21 cellular contexts compared by ENCODE assay signal in the genomic region with DNA sequence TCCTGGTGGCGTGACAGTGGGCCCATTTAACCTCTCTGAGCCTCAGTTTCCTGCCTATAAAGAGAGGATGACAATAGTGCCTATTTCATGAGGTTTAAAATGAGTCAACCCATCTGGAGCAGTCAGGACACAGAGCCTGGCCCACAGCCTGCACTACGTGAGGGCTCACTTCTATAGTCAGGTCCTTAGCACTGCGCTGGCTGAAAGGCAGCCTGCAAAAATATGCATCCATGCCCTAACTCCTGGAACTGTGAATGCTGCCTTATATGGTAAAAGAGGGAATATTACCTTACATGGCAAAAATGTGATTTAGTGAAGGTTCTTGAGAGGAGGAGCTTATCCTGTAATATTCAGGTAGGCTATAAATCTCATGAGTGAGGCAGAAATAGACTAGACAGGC.
DNase-seq lines count a peak whose midpoint lies in the region; ATAC-seq and TF ChIP-seq lines count a peak whose summit lies in the region.
"Had no signal": no experiment of that assay in that cellular context is flagged by ENCODE, and none has a peak within 500 bp of the region (broad histone marks: within the 10 kb centered on the region; RNA-seq: fewer than 3 reads in every experiment).

No MANE protein-coding gene starts in this region.

- peaks cover 16 to 47% (median 41%) of the 10 kb centered on the region in 10 experiments for H3K4me1 ChIP-seq in BLaER1 treated with 17β-estradiol and CSF1 and Interleukin-3, amounts not matched to agents 10 nM and 100 nM
- H3K4me1 ChIP-seq: breast epithelium, heart right ventricle, uterus had no signal

- H3K27ac ChIP-seq in BLaER1 treated with 17β-estradiol and CSF1 and Interleukin-3, amounts not matched to agents 10 nM and 100 nM: peak overlapping the region in 7 of 11 experiments; percentile 9 to 75 (median 70); a peak in 13 of 22 replicates
- peak overlapping the region in 41 of 59 donors; percentile 2 to 83 (median 53) for H3K27ac ChIP-seq in dorsolateral prefrontal cortex
- H3K27ac ChIP-seq: breast epithelium, heart right ventricle, SK-N-MC, uterus had no signal

- peak overlapping the region in 2 of 3 experiments; percentile 16 to 36 for H3K27ac Mint-ChIP-seq in nephron
- H3K27ac Mint-ChIP-seq: activated B cell treated with CpG ODN at 0.5 μM for 24 hours; activated naive CD8-positive, alpha-beta T cell treated with anti-CD3 and anti-CD28 coated beads, Interleukin-2, amount 50 U/mL, for 24 hours; CD4-positive, CD25-positive, alpha-beta regulatory T cell had no signal

- H3K9me3 ChIP-seq in BLaER1 treated with 17β-estradiol and CSF1 and Interleukin-3, amounts not matched to agents 10 nM and 100 nM (replicated peaks in 1 of 11): no peaks in the 10 kb centered on the region
- no peaks in the 10 kb centered on the region for H3K9me3 ChIP-seq in MG63
- H3K9me3 ChIP-seq: breast epithelium, heart right ventricle, uterus had no signal

- H3K36me3 ChIP-seq in BLaER1 treated with 17β-estradiol and CSF1 and Interleukin-3, amounts not matched to agents 10 nM and 100 nM: no peaks in the 10 kb centered on the region
- no peaks in the 10 kb centered on the region for H3K36me3 ChIP-seq in MG63
- H3K36me3 ChIP-seq: breast epithelium, heart right ventricle, uterus had no signal

- ATAC-seq in GM21390 (IDR thresholded peaks at IDR 0.05; ENCODE audit: unreplicated experiment) (no peak), GM18511 (IDR thresholded peaks at IDR 0.05; ENCODE audit: unreplicated experiment) (no peak)
- ATAC-seq: activated naive CD8-positive, alpha-beta T cell treated with anti-CD3 and anti-CD28 coated beads, Interleukin-2, amount 50 U/mL, for 24 hours; heart right ventricle; left ventricle myocardium superior had no signal

- H3K4me2 ChIP-seq in BLaER1 treated with 17β-estradiol and CSF1 and Interleukin-3, amounts not matched to agents 10 nM and 100 nM: peak overlapping the region in 10 of 11 experiments; percentile 4 to 88 (median 82); a peak in 20 of 22 replicates

- H3K9me3 Mint-ChIP-seq in nephron: no peaks in the 10 kb centered on the region
- H3K9me3 Mint-ChIP-seq: activated B cell treated with CpG ODN at 0.5 μM for 24 hours; activated naive CD8-positive, alpha-beta T cell treated with anti-CD3 and anti-CD28 coated beads, Interleukin-2, amount 50 U/mL, for 24 hours had no signal

- no peak overlapping the region for H3K4me3 ChIP-seq in BLaER1 treated with 17β-estradiol and CSF1 and Interleukin-3, amounts not matched to agents 10 nM and 100 nM
- H3K4me3 ChIP-seq in MG63 (no peak overlapping the region), dorsolateral prefrontal cortex (no peak overlapping the region)
- H3K4me3 ChIP-seq: breast epithelium, heart right ventricle, SK-N-MC, uterus had no signal

- peaks cover 12% of the 10 kb centered on the region for H3K27me3 Mint-ChIP-seq in nephron (ENCODE audit: low read depth)

- intact Hi-C loops in dorsolateral prefrontal cortex (cut with DNase I): no loop called here

- H3K4me3 Mint-ChIP-seq in nephron: no peak overlapping the region
- H3K4me3 Mint-ChIP-seq: activated B cell treated with CpG ODN at 0.5 μM for 24 hours; activated naive CD8-positive, alpha-beta T cell treated with anti-CD3 and anti-CD28 coated beads, Interleukin-2, amount 50 U/mL, for 24 hours; CD4-positive, CD25-positive, alpha-beta regulatory T cell had no signal

- H3K4me1 Mint-ChIP-seq in nephron: peaks cover 5% of the 10 kb centered on the region
- H3K4me1 Mint-ChIP-seq: activated B cell treated with CpG ODN at 0.5 μM for 24 hours; activated naive CD8-positive, alpha-beta T cell treated with anti-CD3 and anti-CD28 coated beads, Interleukin-2, amount 50 U/mL, for 24 hours; CD4-positive, CD25-positive, alpha-beta regulatory T cell had no signal

- TF ChIP-seq CTCF in dorsolateral prefrontal cortex (IDR thresholded peaks at IDR 0.05 in 54 of 56, conservative IDR thresholded peaks at IDR 0.05 in 2 of 56; ENCODE audit: low read depth in 1 of 56, partially characterized antibody in 56 of 56) (no peak), nephron (IDR thresholded peaks at IDR 0.05; ENCODE audit: unreplicated experiment in 3 of 3) (no peak)

- H3K9ac ChIP-seq in BLaER1 treated with 17β-estradiol and CSF1 and Interleukin-3, amounts not matched to agents 10 nM and 100 nM: peak overlapping the region in 5 of 11 experiments; percentile 12 to 53 (median 40); a peak in 5 of 22 replicates

- no peaks in the 10 kb centered on the region for H3K27me3 ChIP-seq in BLaER1 treated with 17β-estradiol and CSF1 and Interleukin-3, amounts not matched to agents 10 nM and 100 nM
- H3K27me3 ChIP-seq in MG63 (no peaks in the 10 kb centered on the region), dorsolateral prefrontal cortex (no peaks in the 10 kb centered on the region)
- H3K27me3 ChIP-seq: breast epithelium, uterus had no signal

- H3K36me3 Mint-ChIP-seq in nephron (ENCODE audit: low read depth): no peaks in the 10 kb centered on the region
- H3K36me3 Mint-ChIP-seq: CD4-positive, CD25-positive, alpha-beta regulatory T cell had no signal

- H4K20me1 ChIP-seq in BLaER1 treated with 17β-estradiol and CSF1 and Interleukin-3, amounts not matched to agents 10 nM and 100 nM: no peaks in the 10 kb centered on the region; a peak in 1 of 22 replicates

- DNase-seq in MG63: peak; percentile 34
- peak in 2 of 10 donors; percentile 33 to 59 for DNase-seq in dorsolateral prefrontal cortex
- DNase-seq in RKO (ENCODE audit: low spot score): no peak
- DNase-seq in NOMO-1 (lab: John Stamatoyannopoulos, UW; ENCODE audit: unreplicated experiment in 2 of 2): no peak
- DNase-seq: activated B cell treated with CpG ODN at 0.5 μM for 24 hours; activated CD4-positive, alpha-beta T cell treated with anti-CD3 and anti-CD28 coated beads, Interleukin-2, amount 50 U/mL, for 4 hours; activated effector memory CD4-positive, alpha-beta T cell treated with Interleukin-2 at 50 U/mL for 16 hours; activated naive CD8-positive, alpha-beta T cell treated with anti-CD3 and anti-CD28 coated beads, Interleukin-2, amount 50 U/mL, for 24 hours; CD4-positive, CD25-positive, alpha-beta regulatory T cell; heart right ventricle; left ventricle myocardium superior; NCI-H1105 treated with DMSO at 0.1 percent for 48 hours; NCI-H2171; NCI-H524; uterus had no signal
